1 cellular context compared by ENCODE assay signal in genomic region chr1:32963746-32964460, GRCh38.
TF ChIP-seq lines count a peak whose summit lies in the region.

No MANE protein-coding gene starts in this region.

TF ChIP-seq in K562, 482 proteins besides CTCF, POLR2A, EP300 and RAD21 (continued from another document and continues in another):
- TF ChIP-seq SAP30 (IDR thresholded peaks at IDR 0.05; ENCODE audit: borderline replicate concordance, insufficient read depth, low read depth, low read length, poor library complexity, severe bottlenecking) (peak; percentile 83), ZNF445 (CRISPR knock-in tag; IDR thresholded peaks at IDR 0.05; ENCODE audit: low read depth) (no peak), CBFA2T2 (conservative IDR thresholded peaks at IDR 0.05) (0 out of 2 replicates have a peak, but pooled peaks have one; percentile 25), CCNT2 (IDR thresholded peaks at IDR 0.05; ENCODE audit: borderline replicate concordance, extremely low read depth, insufficient read length, low read depth, low read length) (peak; percentile 75), ETS1 (conservative IDR thresholded peaks at IDR 0.05; ENCODE audit: control insufficient read depth, low read depth, low read length) (0 out of 2 replicates have a peak, but pooled peaks have one; percentile 58), RB1 (IDR thresholded peaks at IDR 0.05; ENCODE audit: low read depth) (peak; percentile 73), ZNF431 (CRISPR knock-in tag; IDR thresholded peaks at IDR 0.05) (peak; percentile 46; the same call in 1 of the 2 replicates), FOXJ3 (CRISPR knock-in tag; IDR thresholded peaks at IDR 0.05) (no peak), ZBTB1 (CRISPR knock-in tag; IDR thresholded peaks at IDR 0.05; ENCODE audit: borderline replicate concordance, low read depth) (peak; percentile 79), BCOR (IDR thresholded peaks at IDR 0.05) (peak; percentile 70), SLC30A9 (CRISPR knock-in tag; IDR thresholded peaks at IDR 0.05) (no peak), UBTF (IDR thresholded peaks at IDR 0.05; ENCODE audit: borderline replicate concordance in 1 of 2, low read depth in 2 of 2, low read length in 2 of 2) (peak; percentile 46 to 92; a peak in 2 of 4 replicates), NR1H2 (CRISPR knock-in tag; IDR thresholded peaks at IDR 0.05) (peak; percentile 23; the same call in 1 of the 2 replicates), SAFB (IDR thresholded peaks at IDR 0.05; ENCODE audit: borderline replicate concordance, low read depth, low read length) (no peak), NCOA6 (IDR thresholded peaks at IDR 0.05) (no peak), SNIP1 (IDR thresholded peaks at IDR 0.05; ENCODE audit: low read depth) (no peak), XRCC3 (IDR thresholded peaks at IDR 0.05) (no peak), CREB1 (IDR thresholded peaks at IDR 0.05) (no peak), CREB1 (CRISPR knock-in tag; IDR thresholded peaks at IDR 0.05) (0 out of 2 replicates have a peak, but pooled peaks have one; percentile 13), HDAC1 (IDR thresholded peaks at IDR 0.05) (peak in 1 of 2 experiments; percentile 70; a peak in 1 of 4 replicates), MLX (CRISPR knock-in tag; conservative IDR thresholded peaks at IDR 0.05) (no peak), MAZ (CRISPR knock-in tag; conservative IDR thresholded peaks at IDR 0.05 in 1 of 2, IDR thresholded peaks at IDR 0.05 in 1 of 2) (peak in 1 of 2 experiments; percentile 51; a peak in 3 of 4 replicates), ZBTB7A (IDR thresholded peaks at IDR 0.05; ENCODE audit: borderline replicate concordance, control insufficient read depth, low read depth, low read length) (peak; percentile 81), FOS (IDR thresholded peaks at IDR 0.05; ENCODE audit: extremely low read depth, insufficient read length) (no peak), OTX1 (CRISPR knock-in tag; IDR thresholded peaks at IDR 0.05) (no peak), RUNX1 (IDR thresholded peaks at IDR 0.05; ENCODE audit: low read depth) (no peak), EHMT2 (IDR thresholded peaks at IDR 0.05) (no peak; the same call in 1 of the 2 replicates), IRF2 (CRISPR knock-in tag; IDR thresholded peaks at IDR 0.05) (peak; percentile 88), NONO (IDR thresholded peaks at IDR 0.05; ENCODE audit: low read depth in 2 of 2, low read length in 1 of 2) (no peak), DACH1 (IDR thresholded peaks at IDR 0.05; ENCODE audit: partially characterized antibody) (peak; percentile 32), ZNF609 (CRISPR knock-in tag; IDR thresholded peaks at IDR 0.05; ENCODE audit: borderline replicate concordance) (no peak), TBP (optimal IDR thresholded peaks at IDR 0.05; ENCODE audit: low read depth, low read length) (no peak), EZH2 (IDR thresholded peaks at IDR 0.05; ENCODE audit: borderline replicate concordance, low read depth, low read length) (no peak), PRDM10 (IDR thresholded peaks at IDR 0.05; ENCODE audit: partially characterized antibody) (peak; percentile 84), NR4A1 (CRISPR knock-in tag; IDR thresholded peaks at IDR 0.05) (no peak), NR4A1 (tag; IDR thresholded peaks at IDR 0.05) (no peak), ZNF696 (CRISPR knock-in tag; conservative IDR thresholded peaks at IDR 0.05) (no peak), SIN3A (IDR thresholded peaks at IDR 0.05; ENCODE audit: borderline replicate concordance in 2 of 2, control insufficient read depth in 1 of 2, low read depth in 2 of 2, low read length in 2 of 2) (peak in 1 of 2 experiments; percentile 59; a peak in 1 of 4 replicates)
- TF ChIP-seq, protein P1, sequence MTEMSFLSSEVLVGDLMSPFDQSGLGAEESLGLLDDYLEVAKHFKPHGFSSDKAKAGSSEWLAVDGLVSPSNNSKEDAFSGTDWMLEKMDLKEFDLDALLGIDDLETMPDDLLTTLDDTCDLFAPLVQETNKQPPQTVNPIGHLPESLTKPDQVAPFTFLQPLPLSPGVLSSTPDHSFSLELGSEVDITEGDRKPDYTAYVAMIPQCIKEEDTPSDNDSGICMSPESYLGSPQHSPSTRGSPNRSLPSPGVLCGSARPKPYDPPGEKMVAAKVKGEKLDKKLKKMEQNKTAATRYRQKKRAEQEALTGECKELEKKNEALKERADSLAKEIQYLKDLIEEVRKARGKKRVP (CRISPR knock-in tag; IDR thresholded peaks at IDR 0.05), result no peak
- TF ChIP-seq, protein P2, sequence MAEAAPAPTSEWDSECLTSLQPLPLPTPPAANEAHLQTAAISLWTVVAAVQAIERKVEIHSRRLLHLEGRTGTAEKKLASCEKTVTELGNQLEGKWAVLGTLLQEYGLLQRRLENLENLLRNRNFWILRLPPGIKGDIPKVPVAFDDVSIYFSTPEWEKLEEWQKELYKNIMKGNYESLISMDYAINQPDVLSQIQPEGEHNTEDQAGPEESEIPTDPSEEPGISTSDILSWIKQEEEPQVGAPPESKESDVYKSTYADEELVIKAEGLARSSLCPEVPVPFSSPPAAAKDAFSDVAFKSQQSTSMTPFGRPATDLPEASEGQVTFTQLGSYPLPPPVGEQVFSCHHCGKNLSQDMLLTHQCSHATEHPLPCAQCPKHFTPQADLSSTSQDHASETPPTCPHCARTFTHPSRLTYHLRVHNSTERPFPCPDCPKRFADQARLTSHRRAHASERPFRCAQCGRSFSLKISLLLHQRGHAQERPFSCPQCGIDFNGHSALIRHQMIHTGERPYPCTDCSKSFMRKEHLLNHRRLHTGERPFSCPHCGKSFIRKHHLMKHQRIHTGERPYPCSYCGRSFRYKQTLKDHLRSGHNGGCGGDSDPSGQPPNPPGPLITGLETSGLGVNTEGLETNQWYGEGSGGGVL (CRISPR knock-in tag; IDR thresholded peaks at IDR 0.05), result no peak
- TF ChIP-seq, protein P3, sequence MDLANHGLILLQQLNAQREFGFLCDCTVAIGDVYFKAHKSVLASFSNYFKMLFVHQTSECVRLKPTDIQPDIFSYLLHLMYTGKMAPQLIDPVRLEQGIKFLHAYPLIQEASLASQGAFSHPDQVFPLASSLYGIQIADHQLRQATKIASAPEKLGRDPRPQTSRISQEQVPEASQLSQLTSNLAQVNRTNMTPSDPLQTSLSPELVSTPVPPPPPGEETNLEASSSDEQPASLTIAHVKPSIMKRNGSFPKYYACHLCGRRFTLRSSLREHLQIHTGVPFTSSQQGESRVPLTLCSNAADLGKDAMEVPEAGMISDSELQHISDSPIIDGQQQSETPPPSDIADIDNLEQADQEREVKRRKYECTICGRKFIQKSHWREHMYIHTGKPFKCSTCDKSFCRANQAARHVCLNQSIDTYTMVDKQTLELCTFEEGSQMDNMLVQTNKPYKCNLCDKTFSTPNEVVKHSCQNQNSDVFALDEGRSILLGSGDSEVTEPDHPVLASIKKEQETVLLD (IDR thresholded peaks at IDR 0.05), result no peak
- TF ChIP-seq, protein P4, sequence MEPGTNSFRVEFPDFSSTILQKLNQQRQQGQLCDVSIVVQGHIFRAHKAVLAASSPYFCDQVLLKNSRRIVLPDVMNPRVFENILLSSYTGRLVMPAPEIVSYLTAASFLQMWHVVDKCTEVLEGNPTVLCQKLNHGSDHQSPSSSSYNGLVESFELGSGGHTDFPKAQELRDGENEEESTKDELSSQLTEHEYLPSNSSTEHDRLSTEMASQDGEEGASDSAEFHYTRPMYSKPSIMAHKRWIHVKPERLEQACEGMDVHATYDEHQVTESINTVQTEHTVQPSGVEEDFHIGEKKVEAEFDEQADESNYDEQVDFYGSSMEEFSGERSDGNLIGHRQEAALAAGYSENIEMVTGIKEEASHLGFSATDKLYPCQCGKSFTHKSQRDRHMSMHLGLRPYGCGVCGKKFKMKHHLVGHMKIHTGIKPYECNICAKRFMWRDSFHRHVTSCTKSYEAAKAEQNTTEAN (CRISPR knock-in tag; IDR thresholded peaks at IDR 0.05), result peak; percentile 79; the same call in 1 of the 2 replicates
